18 cellular contexts compared by ENCODE assay signal in the genomic region with DNA sequence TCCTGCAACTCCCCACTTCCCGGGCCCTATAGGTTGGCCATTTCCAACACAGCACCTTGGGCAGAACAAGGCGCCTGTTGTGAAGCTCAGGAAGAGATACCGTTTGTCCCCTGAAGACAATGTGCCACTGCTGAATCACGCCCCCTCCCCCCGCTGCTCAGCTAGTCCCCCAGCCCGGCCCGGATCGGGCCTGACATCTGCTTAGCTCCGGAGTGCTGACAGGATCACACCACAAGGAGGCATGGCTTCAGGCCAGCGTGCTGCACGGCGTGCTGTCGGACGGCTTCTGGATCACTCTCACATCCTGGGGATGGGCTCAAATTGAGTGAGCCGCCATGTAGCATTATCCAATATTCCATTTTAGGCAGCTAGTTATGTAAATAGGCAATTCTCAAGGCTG.
DNase-seq lines count a peak whose midpoint lies in the region; ATAC-seq and TF ChIP-seq lines count a peak whose summit lies in the region.
"Had no signal": no experiment of that assay in that cellular context is flagged by ENCODE, and none has a peak within 500 bp of the region (broad histone marks: within the 10 kb centered on the region; RNA-seq: fewer than 3 reads in every experiment).

No MANE protein-coding gene starts in this region.

- peaks cover 60% of the 10 kb centered on the region for H3K4me1 ChIP-seq in GM23338 (ENCODE audit: insufficient read depth)
- H3K4me1 ChIP-seq: Peyer's patch had no signal

- no peaks in the 10 kb centered on the region for H3K9me3 Mint-ChIP-seq in GM23338
- H3K9me3 Mint-ChIP-seq: activated CD4-positive, alpha-beta T cell treated with anti-CD3 and anti-CD28 coated beads, Interleukin-2, amount 10 ng/mL, durations not matched to agents 7 days and 5 days; CD14-positive monocyte; immature natural killer cell; T-helper 1 cell treated with Interleukin-12 subunit alpha and Interleukin-12 subunit beta and Interleukin-4 antibody, amounts not matched to agents 30 μg/mL and 1 μg/mL, for 36 hours had no signal

- ATAC-seq in GM23338 (peak; percentile 71), GM19395 (IDR thresholded peaks at IDR 0.05; ENCODE audit: unreplicated experiment) (no peak), GM18867 (IDR thresholded peaks at IDR 0.05; ENCODE audit: unreplicated experiment) (no peak)
- ATAC-seq: mucosa of descending colon; stimulated activated naive CD8-positive, alpha-beta T cell treated with anti-CD3 and anti-CD28 coated beads, Interleukin-15, Interleukin-2, amounts not matched to agents 100 U/mL and 50 U/mL, for 24 hours had no signal

- peak overlapping the region; percentile 87 for H3K27ac ChIP-seq in GM23338 (ENCODE audit: low read depth)
- H3K27ac ChIP-seq: Peyer's patch had no signal

- H3K27me3 Mint-ChIP-seq in GM23338 (ENCODE audit: insufficient read depth, low read depth, poor library complexity): peaks cover 18% of the 10 kb centered on the region
- H3K27me3 Mint-ChIP-seq: activated CD4-positive, alpha-beta T cell treated with anti-CD3 and anti-CD28 coated beads, Interleukin-2, amount 10 ng/mL, durations not matched to agents 7 days and 5 days had no signal

- H3K4me3 ChIP-seq in GM23338: no peak overlapping the region; the same call in 1 of the 2 replicates
- H3K4me3 ChIP-seq: mucosa of descending colon, Peyer's patch had no signal

- no peaks in the 10 kb centered on the region; the same call in 1 of the 2 replicates for H3K36me3 ChIP-seq in GM23338 (ENCODE audit: insufficient read depth)

- H3K27ac Mint-ChIP-seq in GM23338: peak overlapping the region; percentile 35
- H3K27ac Mint-ChIP-seq: activated CD4-positive, alpha-beta T cell treated with anti-CD3 and anti-CD28 coated beads, Interleukin-2, amount 10 ng/mL, durations not matched to agents 7 days and 5 days; immature natural killer cell; T-helper 1 cell treated with Interleukin-12 subunit alpha and Interleukin-12 subunit beta and Interleukin-4 antibody, amounts not matched to agents 30 μg/mL and 1 μg/mL, for 36 hours had no signal

- H2AFZ ChIP-seq in GM23338: no peak overlapping the region

- TF ChIP-seq CTCF in GM23338 (conservative IDR thresholded peaks at IDR 0.05; ENCODE audit: low read depth in 2 of 2): peak; percentile 49 to 55

- H4K20me1 ChIP-seq in GM23338 (replicated peaks; ENCODE audit: insufficient read depth): no peaks in the 10 kb centered on the region

- H3K4me2 ChIP-seq in GM23338: peak overlapping the region; percentile 72

- no peaks in the 10 kb centered on the region for H3K9me2 ChIP-seq in GM23338 (ENCODE audit: insufficient read depth)

- H3K36me3 Mint-ChIP-seq in GM23338 (ENCODE audit: low read depth): peaks cover 22% of the 10 kb centered on the region

- H3K27me3 ChIP-seq in GM23338 (ENCODE audit: insufficient read depth): no peaks in the 10 kb centered on the region
- H3K27me3 ChIP-seq: Peyer's patch had no signal

- H3F3A ChIP-seq in GM23338 (replicated peaks; ENCODE audit: low read depth): peaks cover 33% of the 10 kb centered on the region

- intact Hi-C loops in head of caudate nucleus (cut with DNase I) (no loop called here), posterior vena cava (cut with DNase I) (no loop called here)

- DNase-seq in GM23338 (ENCODE audit: low spot score): peak; percentile 90
- DNase-seq in NCI-H69 (lab: John Stamatoyannopoulos, UW): peak; percentile 57
- DNase-seq in head of caudate nucleus: peak in 34 of 42 donors; percentile 38 to 74 (median 54)
- peak; percentile 57 for DNase-seq in posterior vena cava (ENCODE audit: low spot score)
- no peak for DNase-seq in COLO668 (lab: John Stamatoyannopoulos, UW; ENCODE audit: unreplicated experiment)
- no peak for DNase-seq in T1000 (lab: John Stamatoyannopoulos, UW)
- DNase-seq: activated CD4-positive, alpha-beta T cell treated with anti-CD3 and anti-CD28 coated beads, Interleukin-2, amount 10 ng/mL, durations not matched to agents 7 days and 5 days; cortex of kidney; GDM1; GOT3; immature natural killer cell; mucosa of descending colon; Peyer's patch; stimulated activated naive CD8-positive, alpha-beta T cell treated with anti-CD3 and anti-CD28 coated beads, Interleukin-15, Interleukin-2, amounts not matched to agents 100 U/mL and 50 U/mL, for 24 hours had no signal

- no peaks in the 10 kb centered on the region; the same call in 1 of the 2 replicates for H3K79me2 ChIP-seq in GM23338 (replicated peaks; ENCODE audit: insufficient read depth)

- H3K4me3 Mint-ChIP-seq in GM23338: no peak overlapping the region
- H3K4me3 Mint-ChIP-seq: activated CD4-positive, alpha-beta T cell treated with anti-CD3 and anti-CD28 coated beads, Interleukin-2, amount 10 ng/mL, durations not matched to agents 7 days and 5 days; CD14-positive monocyte; immature natural killer cell; T-helper 1 cell treated with Interleukin-12 subunit alpha and Interleukin-12 subunit beta and Interleukin-4 antibody, amounts not matched to agents 30 μg/mL and 1 μg/mL, for 36 hours had no signal

- peaks cover 70% of the 10 kb centered on the region for H3K4me1 Mint-ChIP-seq in GM23338
- H3K4me1 Mint-ChIP-seq: immature natural killer cell had no signal

TF ChIP-seq in GM23338, 12 proteins besides CTCF, POLR2A, EP300 and RAD21 (continues in another document):
- TF ChIP-seq ZNF114 (CRISPR knock-in tag; IDR thresholded peaks at IDR 0.05) (no peak), CREB1 (CRISPR knock-in tag; IDR thresholded peaks at IDR 0.05; ENCODE audit: low read depth) (no peak), POLR2AphosphoS5 (IDR thresholded peaks at IDR 0.05; ENCODE audit: low read depth) (no peak), EZH2phosphoT487 (IDR thresholded peaks at IDR 0.05; ENCODE audit: unreplicated experiment) (no peak), EZH2 (IDR thresholded peaks at IDR 0.05; ENCODE audit: low read depth, unreplicated experiment) (no peak), NANOG (IDR thresholded peaks at IDR 0.05; ENCODE audit: borderline replicate concordance) (no peak), ZNF331 (CRISPR knock-in tag; IDR thresholded peaks at IDR 0.05; ENCODE audit: low read depth) (no peak), STAT1 (IDR thresholded peaks at IDR 0.05; ENCODE audit: unreplicated experiment) (no peak), JUNB (IDR thresholded peaks at IDR 0.05; ENCODE audit: unreplicated experiment) (no peak)
- TF ChIP-seq, protein P1, sequence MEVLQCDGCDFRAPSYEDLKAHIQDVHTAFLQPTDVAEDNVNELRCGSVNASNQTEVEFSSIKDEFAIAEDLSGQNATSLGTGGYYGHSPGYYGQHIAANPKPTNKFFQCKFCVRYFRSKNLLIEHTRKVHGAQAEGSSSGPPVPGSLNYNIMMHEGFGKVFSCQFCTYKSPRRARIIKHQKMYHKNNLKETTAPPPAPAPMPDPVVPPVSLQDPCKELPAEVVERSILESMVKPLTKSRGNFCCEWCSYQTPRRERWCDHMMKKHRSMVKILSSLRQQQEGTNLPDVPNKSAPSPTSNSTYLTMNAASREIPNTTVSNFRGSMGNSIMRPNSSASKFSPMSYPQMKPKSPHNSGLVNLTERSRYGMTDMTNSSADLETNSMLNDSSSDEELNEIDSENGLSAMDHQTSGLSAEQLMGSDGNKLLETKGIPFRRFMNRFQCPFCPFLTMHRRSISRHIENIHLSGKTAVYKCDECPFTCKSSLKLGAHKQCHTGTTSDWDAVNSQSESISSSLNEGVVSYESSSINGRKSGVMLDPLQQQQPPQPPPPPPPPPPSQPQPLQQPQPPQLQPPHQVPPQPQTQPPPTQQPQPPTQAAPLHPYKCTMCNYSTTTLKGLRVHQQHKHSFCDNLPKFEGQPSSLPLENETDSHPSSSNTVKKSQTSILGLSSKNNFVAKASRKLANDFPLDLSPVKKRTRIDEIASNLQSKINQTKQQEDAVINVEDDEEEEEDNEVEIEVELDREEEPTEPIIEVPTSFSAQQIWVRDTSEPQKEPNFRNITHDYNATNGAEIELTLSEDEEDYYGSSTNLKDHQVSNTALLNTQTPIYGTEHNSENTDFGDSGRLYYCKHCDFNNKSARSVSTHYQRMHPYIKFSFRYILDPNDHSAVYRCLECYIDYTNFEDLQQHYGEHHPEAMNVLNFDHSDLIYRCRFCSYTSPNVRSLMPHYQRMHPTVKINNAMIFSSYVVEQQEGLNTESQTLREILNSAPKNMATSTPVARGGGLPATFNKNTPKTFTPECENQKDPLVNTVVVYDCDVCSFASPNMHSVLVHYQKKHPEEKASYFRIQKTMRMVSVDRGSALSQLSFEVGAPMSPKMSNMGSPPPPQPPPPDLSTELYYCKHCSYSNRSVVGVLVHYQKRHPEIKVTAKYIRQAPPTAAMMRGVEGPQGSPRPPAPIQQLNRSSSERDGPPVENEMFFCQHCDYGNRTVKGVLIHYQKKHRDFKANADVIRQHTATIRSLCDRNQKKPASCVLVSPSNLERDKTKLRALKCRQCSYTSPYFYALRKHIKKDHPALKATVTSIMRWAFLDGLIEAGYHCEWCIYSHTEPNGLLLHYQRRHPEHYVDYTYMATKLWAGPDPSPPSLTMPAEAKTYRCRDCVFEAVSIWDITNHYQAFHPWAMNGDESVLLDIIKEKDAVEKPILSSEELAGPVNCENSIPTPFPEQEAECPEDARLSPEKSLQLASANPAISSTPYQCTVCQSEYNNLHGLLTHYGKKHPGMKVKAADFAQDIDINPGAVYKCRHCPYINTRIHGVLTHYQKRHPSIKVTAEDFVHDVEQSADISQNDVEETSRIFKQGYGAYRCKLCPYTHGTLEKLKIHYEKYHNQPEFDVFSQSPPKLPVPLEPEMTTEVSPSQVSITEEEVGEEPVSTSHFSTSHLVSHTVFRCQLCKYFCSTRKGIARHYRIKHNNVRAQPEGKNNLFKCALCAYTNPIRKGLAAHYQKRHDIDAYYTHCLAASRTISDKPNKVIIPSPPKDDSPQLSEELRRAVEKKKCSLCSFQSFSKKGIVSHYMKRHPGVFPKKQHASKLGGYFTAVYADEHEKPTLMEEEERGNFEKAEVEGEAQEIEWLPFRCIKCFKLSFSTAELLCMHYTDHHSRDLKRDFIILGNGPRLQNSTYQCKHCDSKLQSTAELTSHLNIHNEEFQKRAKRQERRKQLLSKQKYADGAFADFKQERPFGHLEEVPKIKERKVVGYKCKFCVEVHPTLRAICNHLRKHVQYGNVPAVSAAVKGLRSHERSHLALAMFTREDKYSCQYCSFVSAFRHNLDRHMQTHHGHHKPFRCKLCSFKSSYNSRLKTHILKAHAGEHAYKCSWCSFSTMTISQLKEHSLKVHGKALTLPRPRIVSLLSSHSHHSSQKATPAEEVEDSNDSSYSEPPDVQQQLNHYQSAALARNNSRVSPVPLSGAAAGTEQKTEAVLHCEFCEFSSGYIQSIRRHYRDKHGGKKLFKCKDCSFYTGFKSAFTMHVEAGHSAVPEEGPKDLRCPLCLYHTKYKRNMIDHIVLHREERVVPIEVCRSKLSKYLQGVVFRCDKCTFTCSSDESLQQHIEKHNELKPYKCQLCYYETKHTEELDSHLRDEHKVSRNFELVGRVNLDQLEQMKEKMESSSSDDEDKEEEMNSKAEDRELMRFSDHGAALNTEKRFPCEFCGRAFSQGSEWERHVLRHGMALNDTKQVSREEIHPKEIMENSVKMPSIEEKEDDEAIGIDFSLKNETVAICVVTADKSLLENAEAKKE (CRISPR knock-in tag; IDR thresholded peaks at IDR 0.05): no peak

Comparison
In these comparisons a context has a peak if more than half of its experiments do, and no peak if none do; other contexts are left out.
1. DNase-seq: peak in GM23338 (single experiment), NCI-H69 (single experiment), head of caudate nucleus (34 of 42) and posterior vena cava (single experiment); none in COLO668 (single experiment) and T1000 (single experiment).